In genomic region chr4:153684182-153685073, GRCh38 we compare ENCODE assay signal across 8 cellular contexts. TPM values are rescaled to one million over a fixed set of nuclear protein-coding genes. Genes with fewer than 3 reads are reported as not detected.
DNase-seq lines count a peak whose midpoint lies in the region; ATAC-seq and TF ChIP-seq lines count a peak whose summit lies in the region.

Gene TLR2 (plus strand): TSS chr4:153684280. CDS start chr4:153702908, 18,628 bp downstream.

- H2AFZ ChIP-seq in neuron (ENCODE audit: low read depth, low read length), result peak within 1 kb of the TSS; percentile 86

- H3K9me3 ChIP-seq in neuron (ENCODE audit: low read length) (peaks cover 16% of the 10 kb centered on the region), subcutaneous abdominal adipose tissue (ENCODE audit: control insufficient read depth in 5 of 5, low read length in 5 of 5) (peaks cover 3 to 8% (median 7%) of the 10 kb centered on the region in 5 donors)

- H3K9ac ChIP-seq in subcutaneous abdominal adipose tissue (ENCODE audit: low read length in 5 of 5), result peak within 1 kb of the TSS in 4 of 5 donors; percentile 67 to 80 (median 74)

- in situ Hi-C loops in GM13976 (cut with MboI; ENCODE audit: low sequenced_read_pairs, unreplicated experiment), result no loop called here

- peaks cover 31% of the 10 kb centered on the region for H3K27me3 ChIP-seq in neuron (ENCODE audit: insufficient read depth, low read length)
- no peaks in the 10 kb centered on the region for H3K27me3 ChIP-seq in subcutaneous abdominal adipose tissue (ENCODE audit: control insufficient read depth in 5 of 5, insufficient read depth in 4 of 5, low read length in 5 of 5)

- H3K4me1 Mint-ChIP-seq in activated T-cell treated with anti-CD3 and anti-CD28 coated beads, Interleukin-2, amount 50 U/mL, for 72 hours (ENCODE audit: low read depth), result peaks cover 13% of the 10 kb centered on the region

- H3K4me3 Mint-ChIP-seq in activated T-cell treated with anti-CD3 and anti-CD28 coated beads, Interleukin-2, amount 50 U/mL, for 72 hours, result peak within 1 kb of the TSS; percentile 86 to 89

- peak within 1 kb of the TSS; percentile 64 for H3K27ac Mint-ChIP-seq in activated T-cell treated with anti-CD3 and anti-CD28 coated beads, Interleukin-2, amount 50 U/mL, for 72 hours

- H3K36me3 Mint-ChIP-seq in activated T-cell treated with anti-CD3 and anti-CD28 coated beads, Interleukin-2, amount 50 U/mL, for 72 hours (ENCODE audit: insufficient read depth in 2 of 2), result peaks cover 2 to 7% of the 10 kb centered on the region in 2 donors

- H3K4me1 ChIP-seq in neuron (ENCODE audit: insufficient read depth, low read length) (peaks cover 6% of the 10 kb centered on the region), subcutaneous abdominal adipose tissue (ENCODE audit: control insufficient read depth in 5 of 5, insufficient read depth in 5 of 5, low read length in 5 of 5) (peaks cover 0 to 21% (median 15%) of the 10 kb centered on the region in 5 donors)

- TF ChIP-seq CTCF in GM13976 (IDR thresholded peaks at IDR 0.05; ENCODE audit: borderline replicate concordance, control extremely low read depth, extremely low read depth, insufficient read depth, missing control alignments), result no peak
- TF ChIP-seq CTCF in HFF-Myc (IDR thresholded peaks at IDR 0.05; ENCODE audit: low read depth, low read length, missing control alignments), result no peak
- no peak for TF ChIP-seq CTCF in fibroblast of villous mesenchyme (IDR thresholded peaks at IDR 0.05; ENCODE audit: insufficient read depth, low read depth, low read length)

- peaks cover 3 to 4% of the 10 kb centered on the region in 2 donors for H3K9me3 Mint-ChIP-seq in activated T-cell treated with anti-CD3 and anti-CD28 coated beads, Interleukin-2, amount 50 U/mL, for 72 hours

- H3K36me3 ChIP-seq in neuron (ENCODE audit: insufficient read depth, low read length) (no peaks in the 10 kb centered on the region), subcutaneous abdominal adipose tissue (ENCODE audit: control insufficient read depth in 5 of 5, insufficient read depth in 5 of 5, low read length in 5 of 5) (peaks cover 0 to 13% (median 5%) of the 10 kb centered on the region in 5 donors)

- ATAC-seq in activated T-cell treated with anti-CD3 and anti-CD28 coated beads, Interleukin-2, amount 50 U/mL, for 72 hours (replicated peaks in 1 of 2), result peak; percentile 86 to 94

- DNase-seq in GM13976 (ENCODE audit: low spot score) (peak; percentile 82), HFF-Myc (ENCODE audit: extremely low read depth, low read depth) (no peak), NCI-H524 treated with DMSO at 0.1 percent for 48 hours (lab: John Stamatoyannopoulos, UW) (peak; percentile 7), fibroblast of villous mesenchyme (ENCODE audit: low read depth) (peak; percentile 9), NCI-H774 (lab: John Stamatoyannopoulos, UW) (no peak)
- peak; percentile 66 to 71 for DNase-seq in activated T-cell treated with anti-CD3 and anti-CD28 coated beads, Interleukin-2, amount 50 U/mL, for 72 hours

- no peak within 1 kb of the TSS for H3K27ac ChIP-seq in subcutaneous abdominal adipose tissue (ENCODE audit: low read depth, low read length)

- H3K4me3 ChIP-seq in HFF-Myc (replicated peaks; ENCODE audit: low read depth, low read length) (peak within 1 kb of the TSS; percentile 50), fibroblast of villous mesenchyme (ENCODE audit: low read depth, low read length) (peak within 1 kb of the TSS; percentile 57), neuron (ENCODE audit: low read length) (peak within 1 kb of the TSS; percentile 38), subcutaneous abdominal adipose tissue (ENCODE audit: low read depth in 1 of 5, low read length in 5 of 5) (peak within 1 kb of the TSS; percentile 45 to 85 (median 70))

- H3K27me3 Mint-ChIP-seq in activated T-cell treated with anti-CD3 and anti-CD28 coated beads, Interleukin-2, amount 50 U/mL, for 72 hours (ENCODE audit: low read depth), result peaks cover 33% of the 10 kb centered on the region

RNA-seq across cellular contexts. Expression of gene TLR2, which starts in this region (rescaled TPM):
- 1 to 10 TPM in 1 of 2 donors, under 1 TPM in 1; 0.70 to 1.4 TPM for total RNA-seq in activated T-cell treated with anti-CD3 and anti-CD28 coated beads, Interleukin-2, amount 50 U/mL, for 72 hours
- total RNA-seq in fibroblast of villous mesenchyme, result under 0.01 and 0.32 TPM in 2 replicates

Comparison
In these comparisons a context has a peak if more than half of its experiments do, and no peak if none do; other contexts are left out.
1. Peak in DNase-seq and H3K4me3 ChIP-seq in fibroblast of villous mesenchyme; RNA of the gene not detected or under 1 TPM.
2. DNase-seq: peak in GM13976 (single experiment), NCI-H524 treated with DMSO at 0.1 percent for 48 hours (single experiment) and activated T-cell treated with anti-CD3 and anti-CD28 coated beads, Interleukin-2, amount 50 U/mL, for 72 hours (2 of 2); none in HFF-Myc (single experiment) and NCI-H774 (single experiment).
3. Peak in every context shown above with its lines, with median percentiles within 50 percentile points of each other: H3K4me3 ChIP-seq.